ENCODE assay signal across 8 cellular contexts in the genomic region with DNA sequence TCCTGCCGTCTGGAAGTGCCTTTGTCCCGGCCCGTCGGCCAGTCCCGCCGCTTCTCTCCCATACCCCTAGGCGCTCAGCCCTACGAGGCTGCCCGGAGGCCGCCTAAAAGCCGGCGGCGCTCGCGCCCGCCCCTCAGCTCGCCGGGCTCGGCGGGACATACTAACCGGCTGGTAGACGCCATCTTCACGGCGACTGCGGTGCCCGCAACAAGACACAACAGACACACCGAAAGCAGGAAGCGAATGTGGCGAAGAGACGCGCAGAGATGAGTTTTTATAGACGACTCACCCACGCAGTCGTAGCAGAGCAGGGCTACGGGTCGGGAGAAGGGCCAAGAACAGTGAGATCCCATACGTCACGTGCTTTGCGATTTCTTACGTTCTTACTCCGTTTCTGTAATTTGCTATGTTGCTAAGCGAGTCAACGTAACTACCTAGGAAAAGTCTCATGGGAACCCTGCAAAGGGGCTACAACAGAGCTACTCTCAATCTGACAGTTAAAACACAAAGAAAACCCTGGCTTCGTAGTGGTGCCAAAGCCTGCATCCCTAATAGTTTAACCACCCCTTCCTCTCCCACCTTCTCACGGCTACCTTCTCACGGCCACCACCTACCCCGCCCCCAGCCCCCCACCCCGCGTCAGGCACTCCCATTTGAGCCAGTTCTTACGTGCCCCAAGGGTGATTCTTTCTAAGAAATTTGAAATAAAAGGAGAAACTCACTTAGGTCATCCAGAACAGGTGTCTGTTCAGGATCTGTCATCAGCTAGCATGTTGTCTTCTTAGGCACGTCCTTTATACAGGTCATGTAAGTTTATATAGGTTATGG. TPM values are rescaled to one million over a fixed set of nuclear protein-coding genes. Genes with fewer than 3 reads are reported as not detected.
DNase-seq lines count a peak whose midpoint lies in the region; ATAC-seq and TF ChIP-seq lines count a peak whose summit lies in the region.

A gene with protein sequence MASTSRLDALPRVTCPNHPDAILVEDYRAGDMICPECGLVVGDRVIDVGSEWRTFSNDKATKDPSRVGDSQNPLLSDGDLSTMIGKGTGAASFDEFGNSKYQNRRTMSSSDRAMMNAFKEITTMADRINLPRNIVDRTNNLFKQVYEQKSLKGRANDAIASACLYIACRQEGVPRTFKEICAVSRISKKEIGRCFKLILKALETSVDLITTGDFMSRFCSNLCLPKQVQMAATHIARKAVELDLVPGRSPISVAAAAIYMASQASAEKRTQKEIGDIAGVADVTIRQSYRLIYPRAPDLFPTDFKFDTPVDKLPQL (minus strand): TSS at position 250 of the 828 bp plus-strand sequence. CDS start 68 bp downstream, at position 182.

- H3K9me3 Mint-ChIP-seq in activated naive CD8-positive, alpha-beta T cell treated with anti-CD3 and anti-CD28 coated beads, Interleukin-2, amount 50 U/mL, for 24 hours: no peaks in the 10 kb centered on the region

- H2AFZ ChIP-seq in parathyroid adenoma: peak within 1 kb of the TSS; percentile 86

- H3K4me2 ChIP-seq in parathyroid adenoma (ENCODE audit: low read length): peak within 1 kb of the TSS; percentile 83

- H3K27ac ChIP-seq in cardiac muscle cell (peak within 1 kb of the TSS; percentile 92), parathyroid adenoma (peak within 1 kb of the TSS; percentile 92), tibial nerve (peak within 1 kb of the TSS; percentile 92 to 98 (median 95))

- H3K79me2 ChIP-seq in parathyroid adenoma: peaks cover 7% of the 10 kb centered on the region

- peak; percentile 77 to 100 for TF ChIP-seq EP300 in tibial nerve (IDR thresholded peaks at IDR 0.05)

- H3K9ac ChIP-seq in parathyroid adenoma: peak within 1 kb of the TSS; percentile 19

- TF ChIP-seq POLR2A in tibial nerve (IDR thresholded peaks at IDR 0.05): peak; percentile 72 to 87

- H3K4me1 ChIP-seq in cardiac muscle cell (ENCODE audit: low read depth) (peaks cover 8% of the 10 kb centered on the region), parathyroid adenoma (peaks cover 2% of the 10 kb centered on the region), tibial nerve (peaks cover 0 to 35% (median 13%) of the 10 kb centered on the region in 4 donors)

- H3K27me3 Mint-ChIP-seq in activated naive CD8-positive, alpha-beta T cell treated with anti-CD3 and anti-CD28 coated beads, Interleukin-2, amount 50 U/mL, for 24 hours: no peaks in the 10 kb centered on the region

- no peaks in the 10 kb centered on the region for H3K27me3 ChIP-seq in cardiac muscle cell
- H3K27me3 ChIP-seq in parathyroid adenoma (ENCODE audit: control insufficient read depth, insufficient read depth, low read length): no peaks in the 10 kb centered on the region
- no peaks in the 10 kb centered on the region for H3K27me3 ChIP-seq in tibial nerve

- peak; percentile 94 for ATAC-seq in HG02759 (IDR thresholded peaks at IDR 0.05; ENCODE audit: unreplicated experiment)
- ATAC-seq in activated naive CD8-positive, alpha-beta T cell treated with anti-CD3 and anti-CD28 coated beads, Interleukin-2, amount 50 U/mL, for 24 hours: peak; percentile 82

- H3K27ac Mint-ChIP-seq in activated naive CD8-positive, alpha-beta T cell treated with anti-CD3 and anti-CD28 coated beads, Interleukin-2, amount 50 U/mL, for 24 hours: peak within 1 kb of the TSS; percentile 89

- TF ChIP-seq CTCF in GM12864 (IDR thresholded peaks at IDR 0.05; ENCODE audit: low read depth, low read length, missing control alignments): no peak
- TF ChIP-seq CTCF in cardiac muscle cell (IDR thresholded peaks at IDR 0.05; ENCODE audit: low read depth, low read length): no peak
- TF ChIP-seq CTCF in parathyroid adenoma (IDR thresholded peaks at IDR 0.05): no peak
- peak in 2 of 5 experiments; percentile 38 to 52 for TF ChIP-seq CTCF in tibial nerve (IDR thresholded peaks at IDR 0.05)

- H3K4me3 ChIP-seq in GM12864 (ENCODE audit: low read depth, low read length) (peak within 1 kb of the TSS; percentile 100), cardiac muscle cell (peak within 1 kb of the TSS; percentile 90), parathyroid adenoma (ENCODE audit: low read depth, low read length) (peak within 1 kb of the TSS; percentile 89), tibial nerve (peak within 1 kb of the TSS; percentile 72 to 99 (median 88))

- 1% methylated on average over 41 to 44 of the region's 51 CpGs for WGBS in tibial nerve, 2 donors

- peak; percentile 98 for DNase-seq in GM12864 (ENCODE audit: low read depth)
- peak; percentile 75 for DNase-seq in NCI-H1417 treated with DMSO at 0.1 percent for 48 hours (lab: John Stamatoyannopoulos, UW)
- DNase-seq in SW480 (ENCODE audit: low spot score): peak; percentile 94
- peak; percentile 92 for DNase-seq in activated naive CD8-positive, alpha-beta T cell treated with anti-CD3 and anti-CD28 coated beads, Interleukin-2, amount 50 U/mL, for 24 hours
- DNase-seq in cardiac muscle cell (ENCODE audit: low read depth in 1 of 2, low spot score in 1 of 2): peak; percentile 90 to 97
- DNase-seq in tibial nerve (ENCODE audit: low spot score in 2 of 2): peak; percentile 82 to 96

- peaks cover 45% of the 10 kb centered on the region for H3K4me1 Mint-ChIP-seq in activated naive CD8-positive, alpha-beta T cell treated with anti-CD3 and anti-CD28 coated beads, Interleukin-2, amount 50 U/mL, for 24 hours

- H3K36me3 Mint-ChIP-seq in activated naive CD8-positive, alpha-beta T cell treated with anti-CD3 and anti-CD28 coated beads, Interleukin-2, amount 50 U/mL, for 24 hours (ENCODE audit: low read depth): peaks cover 7% of the 10 kb centered on the region

- H3K36me3 ChIP-seq in cardiac muscle cell (peaks cover 6% of the 10 kb centered on the region), parathyroid adenoma (ENCODE audit: control insufficient read depth, insufficient read depth, low read length) (no peaks in the 10 kb centered on the region), tibial nerve (peaks cover 0 to 9% (median 5%) of the 10 kb centered on the region in 3 donors)

- no peaks in the 10 kb centered on the region for H3K9me3 ChIP-seq in cardiac muscle cell (ENCODE audit: low read depth)
- H3K9me3 ChIP-seq in parathyroid adenoma (ENCODE audit: control insufficient read depth, low read length): no peaks in the 10 kb centered on the region
- H3K9me3 ChIP-seq in tibial nerve: no peaks in the 10 kb centered on the region

- H3K4me3 Mint-ChIP-seq in activated naive CD8-positive, alpha-beta T cell treated with anti-CD3 and anti-CD28 coated beads, Interleukin-2, amount 50 U/mL, for 24 hours: peak within 1 kb of the TSS; percentile 97

RNA-seq across cellular contexts. Expression of the gene that starts here (rescaled TPM):
- total RNA-seq in cardiac muscle cell (30.8 and 32.6 TPM in 2 replicates), tibial nerve (10 to 100 TPM; 17.4 to 55.7 (median 23.7) TPM)
- 39.6 and 43.1 TPM in 2 replicates for polyA plus RNA-seq in cardiac muscle cell

Comparison
In these comparisons a context has a peak if more than half of its experiments do, and no peak if none do; other contexts are left out.
1. Peak in every context shown above with its lines: DNase-seq, ATAC-seq, H3K4me3 ChIP-seq and H3K27ac ChIP-seq.